Comparison of ENCODE assay signal across 8 cellular contexts in the genomic region with DNA sequence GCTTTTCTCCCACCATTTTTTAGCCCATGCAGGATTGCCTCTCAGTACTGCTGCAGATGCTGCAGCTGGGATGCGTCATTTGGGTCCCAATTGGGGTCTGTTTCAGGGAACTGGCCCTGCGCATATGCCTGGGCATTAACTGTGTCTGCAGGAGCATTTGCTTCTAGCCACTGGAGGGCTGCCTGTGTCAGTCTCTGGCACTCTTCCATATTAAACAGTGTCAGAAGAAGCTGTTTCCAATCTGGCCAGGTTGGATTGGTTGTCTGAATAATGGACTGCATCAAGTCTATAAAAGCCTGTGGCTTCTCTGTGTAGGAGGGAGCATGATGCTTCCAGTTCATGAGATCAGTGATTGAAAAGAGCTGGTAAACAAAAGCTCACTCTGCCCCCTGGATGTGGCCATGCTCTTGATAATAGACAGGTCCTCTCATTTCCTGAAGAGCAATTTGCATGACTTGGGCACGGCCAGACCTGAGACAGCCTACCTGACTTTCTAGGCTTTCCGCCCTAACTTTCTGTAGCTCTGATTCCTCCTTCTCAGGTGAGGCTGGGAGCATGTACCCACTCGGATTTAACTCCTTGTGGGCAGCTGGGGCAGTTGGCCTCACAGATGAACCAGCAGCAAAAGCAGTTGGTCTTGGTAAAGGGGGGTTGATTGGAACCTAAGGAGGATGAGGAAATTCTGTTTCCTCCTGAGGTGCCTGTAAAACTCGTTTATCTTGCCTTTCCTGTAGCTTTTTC. TPM values are rescaled to one million over a fixed set of nuclear protein-coding genes. Genes with fewer than 3 reads are reported as not detected.
A peak's percentile ranks its signal among the peaks of the same experiment; 100 is the strongest.
DNase-seq lines count a peak whose midpoint lies in the region; ATAC-seq, FAIRE-seq and TF ChIP-seq lines count a peak whose summit lies in the region.

No MANE protein-coding gene starts in this region.

- H3K27me3 Mint-ChIP-seq in nephron progenitor cell (ENCODE audit: low read depth, poor library complexity): no peaks in the 10 kb centered on the region

- H3K4me3 ChIP-seq in DOHH2 (ENCODE audit: low read length): no peak overlapping the region
- H3K4me3 ChIP-seq in HepG2 (replicated peaks in 1 of 3; ENCODE audit: insufficient read depth in 1 of 3, low read depth in 2 of 3, low read length in 3 of 3): no peak overlapping the region

- TF ChIP-seq CTCF in DOHH2 (IDR thresholded peaks at IDR 0.05; ENCODE audit: low read depth, low read length, poor library complexity, severe bottlenecking): no peak
- TF ChIP-seq CTCF in HepG2 (CRISPR knock-in tag; IDR thresholded peaks at IDR 0.05): peak; percentile 53
- no peak for TF ChIP-seq CTCF in nephron progenitor cell (IDR thresholded peaks at IDR 0.05)

- H3K27ac Mint-ChIP-seq in nephron progenitor cell: no peak overlapping the region

- no peaks in the 10 kb centered on the region for H3K79me2 ChIP-seq in DOHH2 (ENCODE audit: control insufficient read depth, low read length)
- H3K79me2 ChIP-seq in HepG2 (ENCODE audit: insufficient read depth, low read length): peaks cover 3% of the 10 kb centered on the region

- H2AFZ ChIP-seq in HepG2 (ENCODE audit: low read length): no peak overlapping the region

- no peak for FAIRE-seq in HepG2 (lab: Jason Lieb, UNC)

- TF ChIP-seq EP300 in HepG2 (IDR thresholded peaks at IDR 0.05; ENCODE audit: low read depth in 2 of 2, low read length in 2 of 2): 0 out of 4 replicates have a peak, but pooled peaks of 1 of the 2 experiments have one; percentile 8
- no peak for TF ChIP-seq EP300 in HepG2 (CRISPR knock-in tag; IDR thresholded peaks at IDR 0.05; ENCODE audit: borderline replicate concordance)

- H3K27me3 ChIP-seq in DOHH2 (ENCODE audit: control insufficient read depth, low read length) (no peaks in the 10 kb centered on the region), HepG2 (ENCODE audit: control insufficient read depth in 1 of 2, insufficient read depth in 2 of 2, low read length in 2 of 2) (no peaks in the 10 kb centered on the region)

- H3K36me3 ChIP-seq in DOHH2 (ENCODE audit: control insufficient read depth, low read length) (no peaks in the 10 kb centered on the region), HepG2 (replicated peaks in 1 of 2; ENCODE audit: control insufficient read depth in 1 of 2, insufficient read depth in 2 of 2, low read length in 2 of 2) (no peaks in the 10 kb centered on the region)

- CTCF ChIA-PET in HepG2 (lab: Yijun Ruan, JAX; ENCODE audit: low intra/inter-chr PET ratio, low total read pairs): interaction anchor here (1.9 kb wide), 1 partner anchor 141 kb away, joined by 6 read pairs; no protein-coding TSS in a partner anchor

- 59% methylated on average over 6 of the region's 6 CpGs for WGBS in HepG2 (ENCODE audit: low lambda C conversion rate)

- DNase-seq in HepG2 (ENCODE audit: low spot score) (peak; percentile 81), NCI-H1694 treated with DMSO at 0.1 percent for 48 hours (lab: John Stamatoyannopoulos, UW) (no peak), nephron progenitor cell (no peak), C1 segment of cervical spinal cord (lab: John Stamatoyannopoulos, UW) (no peak), left cardiac atrium (no peak)

- peaks cover 1% of the 10 kb centered on the region for H3K9me3 Mint-ChIP-seq in nephron progenitor cell

- no peaks in the 10 kb centered on the region for H3F3A ChIP-seq in DOHH2 (ENCODE audit: control insufficient read depth, insufficient read depth)

- in situ Hi-C loops in HepG2 (cut with HindIII; ENCODE audit: extremely low pct_ligation_motif_present, low pct_unique_long_range_greater_than_20kb): loop anchor here (5.0 kb wide), 1 partner anchor 352 kb away; no protein-coding TSS in a partner anchor

- H4K20me1 ChIP-seq in DOHH2 (ENCODE audit: control insufficient read depth, insufficient read depth, low read depth, low read length) (no peaks in the 10 kb centered on the region), HepG2 (ENCODE audit: insufficient read depth, low read length) (no peaks in the 10 kb centered on the region)

- intact Hi-C loops in HepG2 (cut with micrococcal nuclease; ENCODE audit: unreplicated experiment) (no loop called here), left cardiac atrium (cut with DNase I) (no loop called here)

- peaks cover 6% of the 10 kb centered on the region for H3K4me1 Mint-ChIP-seq in nephron progenitor cell

- H3K27ac ChIP-seq in DOHH2 (ENCODE audit: low read depth, low read length) (no peak overlapping the region), HepG2 (ENCODE audit: extremely low read length, insufficient read depth, low read length) (peak overlapping the region; percentile 93)

- ATAC-seq in HG02885 (IDR thresholded peaks at IDR 0.05; ENCODE audit: poor library complexity, unreplicated experiment) (peak; percentile 36), SK-N-SH treated with all-trans-retinoic acid at 6 μM for 48 hours (peak; percentile 67), HepG2 (peak; percentile 54), left cardiac atrium (no peak)

- TF ChIP-seq POLR2A in HepG2 (IDR thresholded peaks at IDR 0.05; ENCODE audit: insufficient read depth in 1 of 2, low read depth in 2 of 2, low read length in 2 of 2): no peak

- no peak overlapping the region for H3K4me3 Mint-ChIP-seq in nephron progenitor cell

- BruUV-seq in HepG2 (replicated peaks; lab: Mats Ljungman, UMichigan): no TSS peak

- TF ChIP-seq RAD21 in HepG2 (CRISPR knock-in tag; IDR thresholded peaks at IDR 0.05): no peak

- no peaks in the 10 kb centered on the region for H3K36me3 Mint-ChIP-seq in nephron progenitor cell (ENCODE audit: low read depth)

- no peaks in the 10 kb centered on the region for H3K9me2 ChIP-seq in DOHH2 (replicated peaks; ENCODE audit: control insufficient read depth, low read length)

- peak overlapping the region; percentile 35; the same call in 1 of the 2 replicates for H3K9ac ChIP-seq in HepG2 (ENCODE audit: insufficient read depth, low read depth, low read length)

- H3K4me2 ChIP-seq in DOHH2 (ENCODE audit: low read length) (peak overlapping the region; percentile 55; the same call in 1 of the 2 replicates), HepG2 (ENCODE audit: low read depth, low read length) (peak overlapping the region; percentile 68)

- POLR2A ChIA-PET in HepG2 (lab: Yijun Ruan, JAX): interaction anchor here (0.8 to 4.0 kb wide), 11 partner anchors 7 to 352 kb away, joined by 3 to 56 read pairs (median 3); partner anchors contain the start of gene SULT1E1

- H3K4me1 ChIP-seq in DOHH2 (ENCODE audit: control insufficient read depth, low read length): peaks cover 12% of the 10 kb centered on the region
- peaks cover 82% of the 10 kb centered on the region for H3K4me1 ChIP-seq in HepG2 (ENCODE audit: insufficient read depth, low read length)

- H3K9me3 ChIP-seq in DOHH2 (ENCODE audit: control insufficient read depth, insufficient read depth, low read length): no peaks in the 10 kb centered on the region
- peaks cover 5% of the 10 kb centered on the region; the same call in 1 of the 2 replicates for H3K9me3 ChIP-seq in HepG2 (ENCODE audit: low read length)

TF ChIP-seq in SK-N-SH treated with all-trans-retinoic acid at 6 μM for 48 hours, 23 proteins besides CTCF, POLR2A, EP300 and RAD21 (continues in another document):
- TF ChIP-seq ZNF565 (CRISPR knock-in tag; conservative IDR thresholded peaks at IDR 0.05; ENCODE audit: low read depth) (no peak), BACH2 (CRISPR knock-in tag; IDR thresholded peaks at IDR 0.05; ENCODE audit: borderline replicate concordance) (no peak), PPARA (CRISPR knock-in tag; IDR thresholded peaks at IDR 0.05; ENCODE audit: borderline replicate concordance) (no peak), TOX (CRISPR knock-in tag; IDR thresholded peaks at IDR 0.05; ENCODE audit: borderline replicate concordance) (no peak)

RNA-seq across cellular contexts. Expression of gene SULT1E1, which starts 29.2 kb away (rescaled TPM):
- 3.7 and 3.9 TPM in 2 replicates for total RNA-seq in HepG2 (2016; rRNA removed; fragmentation: Illumina TruSeq; extraction: Trizol)
- 0.40 and 0.53 TPM in 2 replicates for total RNA-seq in HepG2 (2016; cell fraction: cytosol; rRNA removed; fragmentation: Illumina TruSeq; extraction: Trizol; ENCODE audit: low read depth)
- 2.9 and 4.2 TPM in 2 replicates for total RNA-seq in HepG2 (2016; cell fraction: insoluble cytoplasmic fraction; rRNA removed; fragmentation: Illumina TruSeq; extraction: Trizol)
- total RNA-seq in HepG2 (2016; cell fraction: membrane; rRNA removed; fragmentation: Illumina TruSeq; extraction: Trizol): 0.99 and 1.1 TPM in 2 replicates
- total RNA-seq in HepG2 (2016; cell fraction: nucleus; rRNA removed; fragmentation: Illumina TruSeq; extraction: Trizol): 2.0 and 2.5 TPM in 2 replicates
- 1.7 and 1.8 TPM in 2 replicates for polyA plus RNA-seq in HepG2 (2011; rRNA removed)
- polyA plus RNA-seq in HepG2 (2011; cell fraction: cytosol; rRNA removed): 0.50 and 0.86 TPM in 2 replicates
- polyA plus RNA-seq in HepG2 (2011; cell fraction: nucleus; rRNA removed): 1.5 and 2.0 TPM in 2 replicates
- 3.6 and 7.3 TPM in 2 replicates for polyA plus RNA-seq in HepG2 (2012)
- polyA plus RNA-seq in HepG2 (2016; cell fraction: cytosol; fragmentation: Illumina TruSeq; extraction: Trizol; ENCODE audit: low read depth): 0.33 and 0.46 TPM in 2 replicates
- polyA plus RNA-seq in HepG2 (2016; cell fraction: insoluble cytoplasmic fraction; fragmentation: Illumina TruSeq; extraction: Trizol; ENCODE audit: low read depth): 2.9 and 3.1 TPM in 2 replicates
- 0.50 and 0.54 TPM in 2 replicates for polyA plus RNA-seq in HepG2 (2016; cell fraction: membrane; fragmentation: Illumina TruSeq; extraction: Trizol; ENCODE audit: low read depth)
- polyA plus RNA-seq in HepG2 (2016; cell fraction: nucleus; fragmentation: Illumina TruSeq; extraction: Trizol; ENCODE audit: insufficient read depth, low read depth): 2.4 and 4.4 TPM in 2 replicates
- 0.22 TPM in 1 of 2 replicates, not detected in the other for polyA minus RNA-seq in HepG2 (2011; rRNA and poly(A)+ RNA removed; ENCODE audit: low replicate concordance)
- 0.59 TPM in 1 of 2 replicates, not detected in the other for polyA minus RNA-seq in HepG2 (2011; cell fraction: cytosol; rRNA and poly(A)+ RNA removed)
- polyA minus RNA-seq in HepG2 (2011; cell fraction: nucleus; rRNA and poly(A)+ RNA removed): 1.5 and 2.7 TPM in 2 replicates
- not detected for total RNA-seq in left cardiac atrium

Comparison
In these comparisons a context has a peak if more than half of its experiments do, and no peak if none do; other contexts are left out.
1. ATAC-seq: peak in HG02885 (single experiment), SK-N-SH treated with all-trans-retinoic acid at 6 μM for 48 hours (single experiment) and HepG2 (single experiment); none in left cardiac atrium (0 of 2).